Comparison of ENCODE assay signal across 10 cellular contexts in the genomic region with DNA sequence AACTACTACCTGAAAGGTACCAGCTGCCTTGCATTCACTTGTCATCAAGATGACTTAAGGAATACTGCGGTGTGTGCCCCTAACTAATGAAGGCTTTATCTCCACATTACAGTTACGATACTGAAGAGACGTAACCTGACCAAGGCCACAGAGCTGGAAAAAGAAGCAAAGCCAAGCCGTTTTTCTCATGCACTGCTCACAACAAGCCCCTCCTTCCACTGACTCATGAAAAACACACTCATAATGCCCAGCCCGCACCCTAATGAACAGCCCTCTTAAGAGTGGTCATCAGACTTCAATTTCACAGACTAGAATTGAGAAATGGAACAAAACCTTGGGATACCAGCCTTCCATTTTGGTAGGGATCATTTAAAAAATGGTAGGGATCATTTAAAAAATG. TPM values are rescaled to one million over a fixed set of nuclear protein-coding genes. Genes with fewer than 3 reads are reported as not detected.
DNase-seq lines count a peak whose midpoint lies in the region; TF ChIP-seq lines count a peak whose summit lies in the region.
"Had no signal": no experiment of that assay in that cellular context is flagged by ENCODE, and none has a peak within 500 bp of the region (broad histone marks: within the 10 kb centered on the region; RNA-seq: fewer than 3 reads in every experiment).

No MANE protein-coding gene starts in this region.

- TF ChIP-seq CTCF in nephron progenitor cell (IDR thresholded peaks at IDR 0.05) = no peak
- no peak for TF ChIP-seq CTCF in endodermal cell (conservative IDR thresholded peaks at IDR 0.05)

- peaks cover 57% of the 10 kb centered on the region for H3K36me3 Mint-ChIP-seq in nephron progenitor cell (ENCODE audit: low read depth)
- H3K36me3 Mint-ChIP-seq in endodermal cell (ENCODE audit: low read depth) = peaks cover 63% of the 10 kb centered on the region

- H3K9me3 Mint-ChIP-seq in nephron progenitor cell (no peaks in the 10 kb centered on the region), endodermal cell (no peaks in the 10 kb centered on the region)

- no peak overlapping the region for H3K4me3 Mint-ChIP-seq in nephron progenitor cell
- no peak overlapping the region for H3K4me3 Mint-ChIP-seq in endodermal cell

- TF ChIP-seq POLR2A in erythroblast (IDR thresholded peaks at IDR 0.05; ENCODE audit: low read length) = peak; percentile 5

- H3K27me3 ChIP-seq in HAP-1 (ENCODE audit: low read depth) (no peaks in the 10 kb centered on the region), endodermal cell (ENCODE audit: control insufficient read depth, insufficient read depth, low read length, poor library complexity, severe bottlenecking) (no peaks in the 10 kb centered on the region)
- H3K27me3 ChIP-seq: dorsolateral prefrontal cortex had no signal

- H3K4me3 ChIP-seq in HAP-1 = no peak overlapping the region
- H3K4me3 ChIP-seq in endodermal cell (ENCODE audit: low read length) = no peak overlapping the region
- H3K4me3 ChIP-seq: dorsolateral prefrontal cortex had no signal

- no peaks in the 10 kb centered on the region for H3K4me1 Mint-ChIP-seq in nephron progenitor cell
- no peaks in the 10 kb centered on the region for H3K4me1 Mint-ChIP-seq in endodermal cell

- H3K4me1 ChIP-seq in HAP-1 (no peaks in the 10 kb centered on the region), endodermal cell (ENCODE audit: control insufficient read depth, insufficient read depth, low read length) (no peaks in the 10 kb centered on the region)

- H3K27ac ChIP-seq in endodermal cell (ENCODE audit: low read depth, low read length) = no peak overlapping the region

- DNase-seq in EL = peak; percentile 70
- peak; percentile 72 for DNase-seq in RKO (ENCODE audit: low spot score)
- peak; percentile 56 to 67 for DNase-seq in erythroblast (lab: John Stamatoyannopoulos, UW)
- DNase-seq in nephron progenitor cell = no peak
- no peak for DNase-seq in inferior parietal cortex (ENCODE audit: extremely low spot score)
- DNase-seq in activated CD4-positive, alpha-beta T cell treated with anti-CD3 and anti-CD28 coated beads, Interleukin-2, amount 50 U/mL, for 1 hour = no peak
- no peak for DNase-seq in HAP-1 (ENCODE audit: low spot score in 2 of 2)
- no peak for DNase-seq in endodermal cell
- DNase-seq: dorsolateral prefrontal cortex, NCI-H1092 had no signal

- H3K36me3 ChIP-seq in HAP-1 (replicated peaks) = peaks cover 92% of the 10 kb centered on the region
- H3K36me3 ChIP-seq in endodermal cell (ENCODE audit: control insufficient read depth, insufficient read depth, low read length) = peaks cover 98% of the 10 kb centered on the region

- H3K9ac ChIP-seq in endodermal cell (ENCODE audit: extremely low read depth, low read length, poor library complexity, severe bottlenecking) = no peak overlapping the region

- in situ Hi-C loops in HAP-1 (cut with MboI; ENCODE audit: low sequenced_read_pairs) = no loop called here

- H3K27me3 Mint-ChIP-seq in nephron progenitor cell (ENCODE audit: low read depth, poor library complexity) (no peaks in the 10 kb centered on the region), endodermal cell (ENCODE audit: insufficient read depth) (no peaks in the 10 kb centered on the region)

- H3K27ac Mint-ChIP-seq in nephron progenitor cell = peak overlapping the region; percentile 66
- no peak overlapping the region for H3K27ac Mint-ChIP-seq in endodermal cell

- 95 to 100% methylated on average over 3 to 5 of the region's 5 CpGs for WGBS in endodermal cell (ENCODE audit: insufficient coverage in 1 of 2, insufficient read length in 1 of 2), 2 experiments

- H3K9me3 ChIP-seq in HAP-1 (no peaks in the 10 kb centered on the region), endodermal cell (ENCODE audit: control insufficient read depth, low read length) (no peaks in the 10 kb centered on the region)

RNA-seq across cellular contexts. Expression of a gene that starts 11.6 kb away (rescaled TPM):
- 100 to 1,000 TPM in 1 of 2 donors, 10 to 100 TPM in 1; 99.7 to 109 TPM for total RNA-seq in endodermal cell
- polyA plus RNA-seq in endodermal cell (2013, experiment 1 of 2) = 115 TPM
- 104 TPM for polyA plus RNA-seq in endodermal cell (2013, experiment 2 of 2)

Comparison
In these comparisons a context has a peak if more than half of its experiments do, and no peak if none do; other contexts are left out.
1. DNase-seq: peak in EL (single experiment), RKO (single experiment) and erythroblast (2 of 2); none in nephron progenitor cell (single experiment), inferior parietal cortex (single experiment), activated CD4-positive, alpha-beta T cell treated with anti-CD3 and anti-CD28 coated beads, Interleukin-2, amount 50 U/mL, for 1 hour (single experiment), HAP-1 (0 of 2) and endodermal cell (single experiment).